ENCODE assay signal across 10 cellular contexts in genomic region chr6:75203721-75204120, GRCh38. TPM values are rescaled to one million over a fixed set of nuclear protein-coding genes. Genes with fewer than 3 reads are reported as not detected.
A peak's percentile ranks its signal among the peaks of the same experiment; 100 is the strongest.
DNase-seq lines count a peak whose midpoint lies in the region; ATAC-seq and TF ChIP-seq lines count a peak whose summit lies in the region.
"Had no signal": no experiment of that assay in that cellular context is flagged by ENCODE, and none has a peak within 500 bp of the region (broad histone marks: within the 10 kb centered on the region; RNA-seq: fewer than 3 reads in every experiment).

No MANE protein-coding gene starts in this region.

- TF ChIP-seq CTCF in MCF 10A (IDR thresholded peaks at IDR 0.05; ENCODE audit: unreplicated experiment) (no peak), lower lobe of right lung (IDR thresholded peaks at IDR 0.05) (no peak), transverse colon (IDR thresholded peaks at IDR 0.05) (no peak)

- H3K4me1 ChIP-seq in lower lobe of right lung (peaks cover 45% of the 10 kb centered on the region), transverse colon (peaks cover 4 to 56% (median 14%) of the 10 kb centered on the region in 4 donors)

- CTCF ChIA-PET in MCF 10A (lab: Yijun Ruan, JAX): interaction anchor here (0.6 to 11.0 kb wide), 48 partner anchors 9 to 1432 kb away, joined by 3 to 151 read pairs (median 4); partner anchors contain the start of gene COX7A2
- CTCF ChIA-PET in T-cell (lab: Charles Lee): interaction anchor here in 1 of 2 donors (0.8 to 11.3 kb wide), 5 partner anchors 8 to 1471 kb away, joined by 3 to 213 read pairs (median 3); partner anchors contain the start of gene COX7A2

- H3K36me3 ChIP-seq in lower lobe of right lung (no peaks in the 10 kb centered on the region), transverse colon (no peaks in the 10 kb centered on the region)

- in situ Hi-C loops in transverse colon (cut with MboI; ENCODE audit: low pct_ligation_motif_present in 1 of 4, low pct_unique_long_range_greater_than_20kb in 1 of 4, low sequenced_read_pairs in 3 of 4): loop anchor here in 3 of 4 donors (25.0 kb wide), 4 partner anchors 791 to 1466 kb away; no protein-coding TSS in a partner anchor

- peak overlapping the region; percentile 37 for H3K4me3 Mint-ChIP-seq in activated T-cell treated with anti-CD3 and anti-CD28 coated beads, Interleukin-2, amount 50 U/mL, for 4 hours
- peak overlapping the region; percentile 99 for H3K4me3 Mint-ChIP-seq in MCF 10A (ENCODE audit: unreplicated experiment)
- peak overlapping the region in 1 of 3 donors; percentile 71 for H3K4me3 Mint-ChIP-seq in T-cell

- H3K4me3 ChIP-seq in lower lobe of right lung: peak overlapping the region; percentile 57
- H3K4me3 ChIP-seq in transverse colon: peak overlapping the region; percentile 2 to 55 (median 39)

- H3K9me3 ChIP-seq in lower lobe of right lung (no peaks in the 10 kb centered on the region), transverse colon (no peaks in the 10 kb centered on the region)

- no peaks in the 10 kb centered on the region for H3K36me3 Mint-ChIP-seq in activated T-cell treated with anti-CD3 and anti-CD28 coated beads, Interleukin-2, amount 50 U/mL, for 4 hours (ENCODE audit: insufficient read depth)
- H3K36me3 Mint-ChIP-seq in MCF 10A (ENCODE audit: insufficient read depth, unreplicated experiment) (peaks cover 5% of the 10 kb centered on the region), T-cell (no peaks in the 10 kb centered on the region)

- H3K9me3 Mint-ChIP-seq in activated T-cell treated with anti-CD3 and anti-CD28 coated beads, Interleukin-2, amount 50 U/mL, for 4 hours: no peaks in the 10 kb centered on the region
- H3K9me3 Mint-ChIP-seq in MCF 10A (ENCODE audit: unreplicated experiment) (no peaks in the 10 kb centered on the region), T-cell (no peaks in the 10 kb centered on the region)

- intact Hi-C loops in MCF 10A (cut with micrococcal nuclease) (loop anchor here (1.0 to 10.0 kb wide), 8 partner anchors 104 to 1529 kb away; no protein-coding TSS in a partner anchor), lower lobe of right lung (cut with DNase I) (no loop called here), transverse colon (cut with DNase I; ENCODE audit: low total_unique reads) (loop anchor here (5.0 to 10.0 kb wide), 3 partner anchors 449 to 1231 kb away; no protein-coding TSS in a partner anchor)

- no TSS peak for BruUV-seq in MCF 10A (replicated peaks; lab: Mats Ljungman, UMichigan)

- TF ChIP-seq POLR2A in transverse colon (IDR thresholded peaks at IDR 0.05): no peak

- POLR2A ChIA-PET in MCF 10A (lab: Yijun Ruan, JAX) (interaction anchor here (0.7 to 4.2 kb wide), 17 partner anchors 8 to 1348 kb away, joined by 3 to 31 read pairs (median 4); partner anchors contain the start of gene COX7A2), T-cell (lab: Charles Lee) (no interaction called here)

- no peak for ATAC-seq in activated T-cell treated with anti-CD3 and anti-CD28 coated beads, Interleukin-2, amount 50 U/mL, for 4 hours
- ATAC-seq in lower lobe of right lung (no peak), T-cell (replicated peaks in 1 of 4) (no peak), GM18520 (IDR thresholded peaks at IDR 0.05; ENCODE audit: unreplicated experiment) (no peak)

- H3K27ac ChIP-seq in lower lobe of right lung (peak overlapping the region; percentile 69), transverse colon (peak overlapping the region; percentile 79 to 86 (median 84))

- no peak for TF ChIP-seq EP300 in transverse colon (IDR thresholded peaks at IDR 0.05; ENCODE audit: low read depth)

- peaks cover 81% of the 10 kb centered on the region for H3K27me3 Mint-ChIP-seq in activated T-cell treated with anti-CD3 and anti-CD28 coated beads, Interleukin-2, amount 50 U/mL, for 4 hours (ENCODE audit: low read depth)
- H3K27me3 Mint-ChIP-seq in MCF 10A (ENCODE audit: insufficient read depth, unreplicated experiment) (no peaks in the 10 kb centered on the region), T-cell (peaks cover 69 to 78% of the 10 kb centered on the region in 2 donors)

- H3K27me3 ChIP-seq in lower lobe of right lung (ENCODE audit: low read depth) (peaks cover 71% of the 10 kb centered on the region), transverse colon (peaks cover 87% of the 10 kb centered on the region)

- H3K4me1 Mint-ChIP-seq in activated T-cell treated with anti-CD3 and anti-CD28 coated beads, Interleukin-2, amount 50 U/mL, for 4 hours (ENCODE audit: low read depth): peaks cover 52% of the 10 kb centered on the region
- H3K4me1 Mint-ChIP-seq in MCF 10A (ENCODE audit: insufficient read depth, unreplicated experiment): peaks cover 37% of the 10 kb centered on the region
- H3K4me1 Mint-ChIP-seq in T-cell: peaks cover 54 to 59% (median 54%) of the 10 kb centered on the region in 3 donors

- WGBS in transverse colon (ENCODE audit: low coverage in 1 of 2), 2 donors: 13 to 25% methylated on average over 4 to 5 of the region's 5 CpGs

- peak overlapping the region; percentile 90 for H3K27ac Mint-ChIP-seq in MCF 10A (ENCODE audit: low read depth, unreplicated experiment)
- H3K27ac Mint-ChIP-seq in T-cell: no peak overlapping the region

- no peak for DNase-seq in activated T-cell treated with anti-CD3 and anti-CD28 coated beads, Interleukin-2, amount 50 U/mL, for 4 hours
- no peak for DNase-seq in activated T-cell treated with anti-CD3 and anti-CD28 coated beads, Interleukin-2, amount 50 U/mL, for 1 hour
- DNase-seq in MCF 10A (ENCODE audit: unreplicated experiment) (peak; percentile 49), lower lobe of right lung (no peak), transverse colon (no peak), T-cell (no peak), NCI-H510A treated with DMSO at 0.1 percent for 48 hours (lab: John Stamatoyannopoulos, UW) (no peak)
- DNase-seq: cortex of kidney had no signal

RNA-seq across cellular contexts. Expression of gene COL12A1, which starts 2.1 kb away (rescaled TPM):
- under 1 TPM; 0.29 to 0.40 (median 0.30) TPM for total RNA-seq in activated T-cell treated with anti-CD3 and anti-CD28 coated beads, Interleukin-2, amount 50 U/mL, for 4 hours
- total RNA-seq in MCF 10A (2022): 110 and 136 TPM in 2 replicates
- total RNA-seq in lower lobe of right lung: 36.6 TPM
- 10 to 100 TPM; 14.2 to 45.1 (median 32.3) TPM for total RNA-seq in transverse colon
- total RNA-seq in T-cell: under 1 TPM in 3 of 5 donors, not detected in 2; 0.59 to 0.95 (median 0.76) TPM
- total RNA-seq: T-helper 2 cell treated with Interferon-gamma antibody and Interleukin-4, amounts not matched to agents 100 ng/mL and 5 ng/mL, for 36 hours had no signal

RNA-seq across cellular contexts. Expression of gene COX7A2, which starts 39.9 kb away (rescaled TPM):
- 100 to 1,000 TPM; 469 to 506 (median 486) TPM for total RNA-seq in activated T-cell treated with anti-CD3 and anti-CD28 coated beads, Interleukin-2, amount 50 U/mL, for 4 hours
- 316 and 375 TPM in 2 replicates for total RNA-seq in MCF 10A (2022)
- 267 TPM for total RNA-seq in lower lobe of right lung
- 100 to 1,000 TPM; 146 to 469 (median 349) TPM for total RNA-seq in transverse colon
- total RNA-seq in T-cell: 100 to 1,000 TPM; 195 to 213 (median 198) TPM

Comparison
In these comparisons a context has a peak if more than half of its experiments do, and no peak if none do; other contexts are left out.
1. RNA of gene COL12A1, which starts 2.1 kb away (total RNA-seq): 110 to 136 TPM in MCF 10A, 14.2 to 45.1 TPM in transverse colon and 36.6 TPM in lower lobe of right lung (single experiment); 0.59 to 0.95 TPM in T-cell and 0.29 to 0.40 TPM in activated T-cell treated with anti-CD3 and anti-CD28 coated beads, Interleukin-2, amount 50 U/mL, for 4 hours; every median in the first group is over 4 times any median in the second.